In genomic region chr22:32532819-32533128, GRCh38 we compare ENCODE assay signal across 14 cellular contexts. TPM values are rescaled to one million over a fixed set of nuclear protein-coding genes. Genes with fewer than 3 reads are reported as not detected.
DNase-seq lines count a peak whose midpoint lies in the region; ATAC-seq, FAIRE-seq and TF ChIP-seq lines count a peak whose summit lies in the region.
"Had no signal": no experiment of that assay in that cellular context is flagged by ENCODE, and none has a peak within 500 bp of the region (broad histone marks: within the 10 kb centered on the region; RNA-seq: fewer than 3 reads in every experiment).

No MANE protein-coding gene starts in this region.

- no TSS peak for BruUV-seq in K562 (replicated peaks; lab: Mats Ljungman, UMichigan)

- H3K4me1 Mint-ChIP-seq in H9, result peaks cover 9 to 10% of the 10 kb centered on the region in 2 experiments
- H3K4me1 Mint-ChIP-seq: CD8-positive, alpha-beta memory T cell had no signal

- no peak for TF ChIP-seq POLR2A in K562 (conservative IDR thresholded peaks at IDR 0.05)

- H3K4me1 ChIP-seq in K562 (replicated peaks in 1 of 2; ENCODE audit: control insufficient read depth in 2 of 2, insufficient read depth in 2 of 2, low read length in 2 of 2), result peaks cover 17 to 24% of the 10 kb centered on the region in 2 experiments
- no peaks in the 10 kb centered on the region for H3K4me1 ChIP-seq in H9 (ENCODE audit: insufficient read depth, low read length)

- H3K9ac ChIP-seq in K562 (ENCODE audit: insufficient read depth in 1 of 2, low read depth in 2 of 2, low read length in 2 of 2), result peak overlapping the region in 1 of 2 experiments; percentile 76; a peak in 1 of 4 replicates
- no peak overlapping the region for H3K9ac ChIP-seq in H9 (ENCODE audit: extremely low read depth, insufficient read length, low read length)

- in situ Hi-C loops in K562 (cut with MboI), result loop anchor here (25.0 kb wide), 1 partner anchor 680 kb away; no protein-coding TSS in a partner anchor

- H4K8ac ChIP-seq in H9 (replicated peaks; ENCODE audit: insufficient read length, low read depth, low read length), result no peak overlapping the region

- no peak; the same call in 1 of the 3 replicates for ATAC-seq in K562
- ATAC-seq: activated CD8-positive, alpha-beta T cell treated with anti-CD3 and anti-CD28 coated beads for 36 hours had no signal

- no peak overlapping the region for H3T11ph ChIP-seq in H9 (ENCODE audit: low read length)

- CTCF ChIA-PET in AG04450 (lab: Charles Lee), result interaction anchor here (1.1 to 11.1 kb wide), 3 partner anchors 265 to 468 kb away, joined by 3 to 330 read pairs (median 29); partner anchors contain the start of gene TIMP3
- CTCF ChIA-PET in K562 (lab: Yijun Ruan, JAX; ENCODE audit: low intra/inter-chr PET ratio), result no interaction called here

- H3K4me3 ChIP-seq in AG04450 (ENCODE audit: low read depth, low read length) (no peak overlapping the region), K562 (no peak overlapping the region), skin epidermis (no peak overlapping the region)
- H3K4me3 ChIP-seq: thoracic aorta had no signal

- H3K27ac ChIP-seq in AG04450 (ENCODE audit: low read depth, low read length), result peak overlapping the region; percentile 61
- H3K27ac ChIP-seq in K562 (ENCODE audit: extremely low read depth, low read depth, low read length), result peak overlapping the region; percentile 63; the same call in 1 of the 3 replicates
- peak overlapping the region in 15 of 21 experiments; percentile 9 to 80 (median 56) for H3K27ac ChIP-seq in skin epidermis
- H3K27ac ChIP-seq in H9 (ENCODE audit: insufficient read length, low read depth, low read length), result no peak overlapping the region

- POLR2A ChIA-PET in AG04450 (lab: Yijun Ruan, JAX) (interaction anchor here (0.7 to 2.7 kb wide), 6 partner anchors 71 to 271 kb away, joined by 3 to 37 read pairs (median 4); partner anchors contain the start of gene TIMP3), K562 (lab: Yijun Ruan, JAX) (interaction anchor here (0.7 kb wide), 1 partner anchor 1517 kb away, joined by 3 read pairs; no protein-coding TSS in a partner anchor)

- no peak overlapping the region for H2BK12ac ChIP-seq in H9 (ENCODE audit: insufficient read length, low read depth, low read length)

- no peak overlapping the region for H3K56ac ChIP-seq in H9 (ENCODE audit: insufficient read length, low read depth, low read length)

- no peak overlapping the region for H4K91ac ChIP-seq in H9 (ENCODE audit: insufficient read length, low read depth, low read length)

- H3K36me3 Mint-ChIP-seq in H9 (ENCODE audit: insufficient read depth in 1 of 3, low read depth in 3 of 3), result peaks cover 0 to 12% (median 8%) of the 10 kb centered on the region in 3 experiments; a peak in 5 of 7 replicates
- H3K36me3 Mint-ChIP-seq: CD8-positive, alpha-beta memory T cell had no signal

- H3K36me3 ChIP-seq in K562 (ENCODE audit: control insufficient read depth, insufficient read depth, low read length), result no peaks in the 10 kb centered on the region
- H3K36me3 ChIP-seq: thoracic aorta had no signal

- H3K27me3 ChIP-seq in AG04450 (ENCODE audit: control insufficient read depth, insufficient read depth, low read length), result peaks cover under 1% of the 10 kb centered on the region
- H3K27me3 ChIP-seq in K562 (ENCODE audit: control insufficient read depth in 2 of 2, insufficient read depth in 2 of 2, low read length in 2 of 2), result no peaks in the 10 kb centered on the region
- H3K27me3 ChIP-seq in H9 (ENCODE audit: insufficient read depth, low read length), result no peaks in the 10 kb centered on the region

- no peaks in the 10 kb centered on the region for H4K20me1 ChIP-seq in K562 (replicated peaks; ENCODE audit: control insufficient read depth, insufficient read depth, low read length)
- H4K20me1 ChIP-seq in H9 (ENCODE audit: control insufficient read depth, insufficient read depth, insufficient read length), result no peaks in the 10 kb centered on the region

- TF ChIP-seq EP300 in K562 (IDR thresholded peaks at IDR 0.05; ENCODE audit: low read length), result no peak

- no peak overlapping the region for H3K4me3 Mint-ChIP-seq in H9
- H3K4me3 Mint-ChIP-seq: activated CD8-positive, alpha-beta T cell treated with anti-CD3 and anti-CD28 coated beads for 36 hours; activated T-helper 1 cell treated with anti-CD3 and anti-CD28 coated beads, Interleukin-12 subunit alpha, Interleukin-12 subunit beta, Interleukin-2, Interleukin-4 antibody, amounts not matched to agents 30 ng/mL and 10 ng/mL and 1 ng/mL, durations not matched to agents 14 hours and 24 hours and 36 hours; CD8-positive, alpha-beta memory T cell had no signal

- TF ChIP-seq RAD21 in K562 (CRISPR knock-in tag; conservative IDR thresholded peaks at IDR 0.05 in 1 of 2, IDR thresholded peaks at IDR 0.05 in 1 of 2), result 0 out of 4 replicates have a peak, but pooled peaks of 1 of the 2 experiments have one; percentile 6

- no peak overlapping the region; the same call in 1 of the 2 replicates for H3K4ac ChIP-seq in H9 (ENCODE audit: low read depth, low read length)

- no peak overlapping the region for H3K27ac Mint-ChIP-seq in H9
- H3K27ac Mint-ChIP-seq: activated CD8-positive, alpha-beta T cell treated with anti-CD3 and anti-CD28 coated beads for 36 hours; activated T-helper 1 cell treated with anti-CD3 and anti-CD28 coated beads, Interleukin-12 subunit alpha, Interleukin-12 subunit beta, Interleukin-2, Interleukin-4 antibody, amounts not matched to agents 30 ng/mL and 10 ng/mL and 1 ng/mL, durations not matched to agents 14 hours and 24 hours and 36 hours; CD8-positive, alpha-beta memory T cell had no signal

- WGBS in K562 (ENCODE audit: insufficient coverage, low coverage, missing lambda C conversion rate), result 6% methylated on average over 4 of the region's 10 CpGs
- no CpG with 5 or more reads among the region's 10 CpGs for WGBS in H9 (ENCODE audit: extremely low coverage, insufficient read length, low lambda C conversion rate)

- H3K4me2 ChIP-seq in K562 (ENCODE audit: insufficient read depth, low read length), result peak overlapping the region; percentile 28
- H3K4me2 ChIP-seq in H9 (ENCODE audit: insufficient read depth, insufficient read length, low read length), result no peak overlapping the region

- H2BK120ac ChIP-seq in H9 (ENCODE audit: low read depth, low read length, poor library complexity, severe bottlenecking), result no peak overlapping the region

- no peaks in the 10 kb centered on the region for H3K9me1 ChIP-seq in K562 (ENCODE audit: control insufficient read depth, insufficient read depth, low read length)

- no peak overlapping the region for H3K18ac ChIP-seq in H9 (ENCODE audit: insufficient read length, low read depth, low read length)

- peaks cover 3% of the 10 kb centered on the region for H3K27me3 Mint-ChIP-seq in H9 (ENCODE audit: low read depth)
- H3K27me3 Mint-ChIP-seq: activated CD8-positive, alpha-beta T cell treated with anti-CD3 and anti-CD28 coated beads for 36 hours had no signal

- no peak overlapping the region for H4K5ac ChIP-seq in H9 (ENCODE audit: insufficient read length, low read depth, low read length)

- no peaks in the 10 kb centered on the region for H3K79me2 ChIP-seq in K562 (ENCODE audit: control insufficient read depth, insufficient read depth, low read length)
- no peaks in the 10 kb centered on the region for H3K79me2 ChIP-seq in H9 (ENCODE audit: insufficient read depth, low read length)

- no peak overlapping the region for H3K23ac ChIP-seq in H9 (ENCODE audit: insufficient read length, low read depth, low read length)

- H3K9me3 Mint-ChIP-seq in H9, result no peaks in the 10 kb centered on the region
- H3K9me3 Mint-ChIP-seq: activated CD8-positive, alpha-beta T cell treated with anti-CD3 and anti-CD28 coated beads for 36 hours; activated T-helper 1 cell treated with anti-CD3 and anti-CD28 coated beads, Interleukin-12 subunit alpha, Interleukin-12 subunit beta, Interleukin-2, Interleukin-4 antibody, amounts not matched to agents 30 ng/mL and 10 ng/mL and 1 ng/mL, durations not matched to agents 14 hours and 24 hours and 36 hours; CD8-positive, alpha-beta memory T cell had no signal

- H2BK15ac ChIP-seq in H9 (ENCODE audit: low read depth, low read length), result no peak overlapping the region

- no peak overlapping the region for H2BK5ac ChIP-seq in H9 (ENCODE audit: insufficient read length, low read length)

- H3K9me3 ChIP-seq in AG04450 (ENCODE audit: control insufficient read depth, insufficient read depth, low read length), result no peaks in the 10 kb centered on the region; the same call in 1 of the 2 replicates
- no peaks in the 10 kb centered on the region for H3K9me3 ChIP-seq in K562 (replicated peaks; ENCODE audit: control insufficient read depth, insufficient read depth, low read depth, low read length)
- no peaks in the 10 kb centered on the region for H3K9me3 ChIP-seq in H9 (ENCODE audit: control insufficient read depth, low read depth, low read length)
- H3K9me3 ChIP-seq: thoracic aorta had no signal

- intact Hi-C loops in K562 (cut with micrococcal nuclease), result loop anchor here (5.0 kb wide), 1 partner anchor 130 kb away; no protein-coding TSS in a partner anchor

- peak overlapping the region; percentile 85 for H2AFZ ChIP-seq in K562 (ENCODE audit: low read depth, low read length)
- no peak overlapping the region for H2AFZ ChIP-seq in H9 (ENCODE audit: low read length)

- no peak overlapping the region; the same call in 1 of the 2 replicates for H3K14ac ChIP-seq in H9 (ENCODE audit: insufficient read depth, low read length)

- no peak for DNase-seq in AG04450 (ENCODE audit: low read depth, low spot score)
- no peak for DNase-seq in K562 (ENCODE audit: extremely low read depth in 1 of 4, low spot score in 3 of 4)
- peak; percentile 85 for DNase-seq in left kidney (ENCODE audit: low read depth, low spot score)
- DNase-seq in NCI-H2081 (lab: John Stamatoyannopoulos, UW), result no peak
- no peak for DNase-seq in stimulated activated CD4-positive, alpha-beta T cell treated with anti-CD3 and anti-CD28 coated beads, Interleukin-12 subunit alpha, Interleukin-12 subunit beta, amount 100 ng/mL, for 4 hours
- no peak for DNase-seq in NCI-H2171 treated with DMSO at 0.1 percent for 48 hours (lab: John Stamatoyannopoulos, UW)
- no peak for DNase-seq in H9
- DNase-seq: activated CD8-positive, alpha-beta T cell treated with anti-CD3 and anti-CD28 coated beads for 36 hours; CD8-positive, alpha-beta memory T cell; NCI-H1092 treated with DMSO at 0.1 percent for 48 hours; occipital lobe had no signal

- H3K23me2 ChIP-seq in H9 (ENCODE audit: insufficient read length, low read depth, low read length, poor library complexity, severe bottlenecking), result peaks cover 3% of the 10 kb centered on the region

- TF ChIP-seq CTCF in AG04450 (IDR thresholded peaks at IDR 0.05; ENCODE audit: low read depth, low read length) (no peak), K562 (IDR thresholded peaks at IDR 0.05 in 2 of 3, conservative IDR thresholded peaks at IDR 0.05 in 1 of 3; ENCODE audit: insufficient read depth in 2 of 3, low read depth in 1 of 3, low read length in 3 of 3) (no peak), H9 (conservative IDR thresholded peaks at IDR 0.05) (no peak)

- no peak overlapping the region for H2AK5ac ChIP-seq in H9 (ENCODE audit: insufficient read length, low read length)

- peak; percentile 35 for FAIRE-seq in K562 (lab: Jason Lieb, UNC)

- no peaks in the 10 kb centered on the region for H3K79me1 ChIP-seq in H9 (ENCODE audit: insufficient read depth, low read depth, low read length, poor library complexity, severe bottlenecking)

- no peak overlapping the region for H2BK20ac ChIP-seq in H9 (ENCODE audit: low read depth, low read length, poor library complexity, severe bottlenecking)

RNA-seq across cellular contexts. Expression of gene FBXO7, which starts 58.2 kb away (rescaled TPM):
- polyA plus RNA-seq in AG04450 (2011; rRNA removed), result 144 and 156 TPM in 2 replicates
- polyA minus RNA-seq in AG04450 (2011; rRNA and poly(A)+ RNA removed), result 105 and 119 TPM in 2 replicates
- total RNA-seq in K562 (2011; cell fraction: chromatin; rRNA removed; ENCODE audit: low replicate concordance), result 43.4 and 97.2 TPM in 2 replicates
- 28.3 and 35.4 TPM in 2 replicates for total RNA-seq in K562 (2011; cell fraction: nucleolus; rRNA removed)
- total RNA-seq in K562 (2011; cell fraction: nucleoplasm; rRNA removed), result 62.3 and 85.1 TPM in 2 replicates
- total RNA-seq in K562 (2014; rRNA removed), result 72.5 and 77.3 TPM in 2 replicates
- total RNA-seq in K562 (2014; rRNA removed; fragmentation: Illumina TruSeq; extraction: Trizol), result 114 and 123 TPM in 2 replicates
- 103 and 107 TPM in 2 replicates for total RNA-seq in K562 (2015; rRNA removed; fragmentation: Illumina TruSeq; extraction: Trizol)
- 85.2 and 94.0 TPM in 2 replicates for total RNA-seq in K562 (2021)
- polyA plus RNA-seq in K562 (2011; rRNA removed), result 162 and 169 TPM in 2 replicates
- polyA plus RNA-seq in K562 (2011; cell fraction: cytosol; rRNA removed), result 131 and 186 TPM in 2 replicates
- polyA plus RNA-seq in K562 (2011; cell fraction: nucleus; rRNA removed), result 86.0 and 126 TPM in 2 replicates
- polyA plus RNA-seq in K562 (2012), result 73.4 and 85.3 TPM in 2 replicates
- 126 and 146 TPM in 2 replicates for polyA plus RNA-seq in K562 (2014; fragmentation: Illumina TruSeq; extraction: Trizol)
- 10 to 100 TPM; 34.0 to 45.5 TPM for polyA plus RNA-seq in K562 (2014; fragmentation: Nextera tagmentation; extraction: Ambion mirVana)
- polyA plus RNA-seq in K562 (2014; rRNA removed), result 82.4 and 89.0 TPM in 2 replicates
- polyA minus RNA-seq in K562 (2011; rRNA and poly(A)+ RNA removed), result 181 and 215 TPM in 2 replicates
- polyA minus RNA-seq in K562 (2011; cell fraction: cytosol; rRNA and poly(A)+ RNA removed), result 69.9 TPM in 2 replicates
- 32.0 and 62.6 TPM in 2 replicates for polyA minus RNA-seq in K562 (2011; cell fraction: nucleus; rRNA and poly(A)+ RNA removed)
- total RNA-seq in H9 (2021), result 45.8 and 47.8 TPM in 2 replicates
